In the genomic region with DNA sequence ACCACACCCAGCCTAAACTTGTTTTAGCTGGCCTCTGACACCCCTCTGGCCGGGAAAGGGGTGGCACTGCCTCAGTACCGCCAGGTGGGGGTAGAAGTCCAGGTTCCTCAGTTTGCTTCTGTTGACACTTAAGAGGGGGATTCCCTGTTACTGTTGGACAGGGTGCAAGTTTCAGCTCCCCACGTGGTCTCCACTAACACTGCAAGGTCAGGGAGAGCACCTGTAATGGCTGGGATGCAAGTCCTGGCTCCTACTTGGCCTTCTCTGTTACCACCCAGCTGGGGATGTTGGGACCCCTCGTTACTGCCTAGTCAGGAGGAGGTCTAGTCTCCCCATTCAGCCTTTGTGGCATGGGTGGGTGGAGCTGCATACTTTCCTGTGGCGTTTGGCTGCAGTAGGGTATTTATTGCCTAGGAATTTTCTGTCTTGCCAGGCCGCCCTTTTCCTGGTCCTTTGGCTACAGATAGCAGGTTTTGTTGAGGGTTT, we compare ENCODE assay signal across 11 cellular contexts. TPM values are rescaled to one million over a fixed set of nuclear protein-coding genes. Genes with fewer than 3 reads are reported as not detected.
DNase-seq lines count a peak whose midpoint lies in the region; ATAC-seq and TF ChIP-seq lines count a peak whose summit lies in the region.
"Had no signal": no experiment of that assay in that cellular context is flagged by ENCODE, and none has a peak within 500 bp of the region (broad histone marks: within the 10 kb centered on the region; RNA-seq: fewer than 3 reads in every experiment).

No MANE protein-coding gene starts in this region.

- H3K9me3 ChIP-seq in upper lobe of left lung = no peaks in the 10 kb centered on the region

- no peaks in the 10 kb centered on the region for H3K9me3 Mint-ChIP-seq in dendritic cell treated with granulocyte-macrophage colony-stimulating factor and Interleukin-4, amounts not matched to agents 40 ng/mL and 50 ng/mL, for 4 days
- no peaks in the 10 kb centered on the region for H3K9me3 Mint-ChIP-seq in memory B cell
- H3K9me3 Mint-ChIP-seq: activated naive CD8-positive, alpha-beta T cell treated with anti-CD3 and anti-CD28 coated beads, Interleukin-2, amount 50 U/mL, for 24 hours had no signal

- intact Hi-C loops in dendritic cell treated with granulocyte-macrophage colony-stimulating factor and Interleukin-4, amounts not matched to agents 40 ng/mL and 50 ng/mL, for 4 days (cut with micrococcal nuclease) = no loop called here

- peak; percentile 31 for DNase-seq in NCI-H69 (lab: John Stamatoyannopoulos, UW)
- no peak for DNase-seq in memory B cell (ENCODE audit: low spot score in 2 of 2)
- no peak for DNase-seq in upper lobe of left lung
- no peak for DNase-seq in activated gamma-delta T cell treated with Interleukin-2 at 50 U/mL for 16 hours
- DNase-seq in NCI-H2227 treated with DMSO at 0.1 percent for 48 hours (lab: John Stamatoyannopoulos, UW) = no peak
- DNase-seq: activated CD4-positive, alpha-beta T cell treated with anti-CD3 and anti-CD28 coated beads, Interleukin-2, amount 50 U/mL, for 48 hours; activated naive CD8-positive, alpha-beta T cell treated with anti-CD3 and anti-CD28 coated beads, Interleukin-2, amount 50 U/mL, for 24 hours; stimulated activated CD8-positive, alpha-beta memory T cell treated with anti-CD3 and anti-CD28 coated beads, Interleukin-4, amount 100 ng/mL, for 48 hours had no signal

- TF ChIP-seq EP300 in upper lobe of left lung (IDR thresholded peaks at IDR 0.05) = no peak

- no peaks in the 10 kb centered on the region for H3K27me3 ChIP-seq in upper lobe of left lung

- no peak for TF ChIP-seq POLR2A in upper lobe of left lung (IDR thresholded peaks at IDR 0.05)

- peak overlapping the region; percentile 79 for H3K27ac Mint-ChIP-seq in dendritic cell treated with granulocyte-macrophage colony-stimulating factor and Interleukin-4, amounts not matched to agents 40 ng/mL and 50 ng/mL, for 4 days
- no peak overlapping the region for H3K27ac Mint-ChIP-seq in memory B cell
- H3K27ac Mint-ChIP-seq: activated naive CD8-positive, alpha-beta T cell treated with anti-CD3 and anti-CD28 coated beads, Interleukin-2, amount 50 U/mL, for 24 hours had no signal

- 43 to 56% methylated on average over 4 to 6 of the region's 6 CpGs for WGBS in upper lobe of left lung, 2 donors

- peaks cover 5% of the 10 kb centered on the region for H3K27me3 Mint-ChIP-seq in dendritic cell treated with granulocyte-macrophage colony-stimulating factor and Interleukin-4, amounts not matched to agents 40 ng/mL and 50 ng/mL, for 4 days
- peaks cover 7% of the 10 kb centered on the region for H3K27me3 Mint-ChIP-seq in memory B cell

- no peaks in the 10 kb centered on the region for H3K36me3 Mint-ChIP-seq in dendritic cell treated with granulocyte-macrophage colony-stimulating factor and Interleukin-4, amounts not matched to agents 40 ng/mL and 50 ng/mL, for 4 days (ENCODE audit: low read depth)
- H3K36me3 Mint-ChIP-seq in memory B cell = no peaks in the 10 kb centered on the region

- peaks cover 27% of the 10 kb centered on the region for H3K4me1 Mint-ChIP-seq in dendritic cell treated with granulocyte-macrophage colony-stimulating factor and Interleukin-4, amounts not matched to agents 40 ng/mL and 50 ng/mL, for 4 days (ENCODE audit: low read depth)
- no peaks in the 10 kb centered on the region for H3K4me1 Mint-ChIP-seq in memory B cell
- H3K4me1 Mint-ChIP-seq: activated naive CD8-positive, alpha-beta T cell treated with anti-CD3 and anti-CD28 coated beads, Interleukin-2, amount 50 U/mL, for 24 hours had no signal

- peaks cover 14 to 27% (median 24%) of the 10 kb centered on the region in 4 donors for H3K4me1 ChIP-seq in upper lobe of left lung

- peak; percentile 73 for ATAC-seq in memory B cell (ENCODE audit: low read depth)
- no peak for ATAC-seq in upper lobe of left lung (ENCODE audit: low FRiP score in 2 of 2)
- no peak for ATAC-seq in GM18868 (IDR thresholded peaks at IDR 0.05; ENCODE audit: unreplicated experiment)
- ATAC-seq: activated naive CD8-positive, alpha-beta T cell treated with anti-CD3 and anti-CD28 coated beads, Interleukin-2, amount 50 U/mL, for 24 hours had no signal

- no peak overlapping the region for H3K4me3 Mint-ChIP-seq in dendritic cell treated with granulocyte-macrophage colony-stimulating factor and Interleukin-4, amounts not matched to agents 40 ng/mL and 50 ng/mL, for 4 days
- H3K4me3 Mint-ChIP-seq in memory B cell = no peak overlapping the region
- H3K4me3 Mint-ChIP-seq: activated naive CD8-positive, alpha-beta T cell treated with anti-CD3 and anti-CD28 coated beads, Interleukin-2, amount 50 U/mL, for 24 hours had no signal

- peak overlapping the region; percentile 17 to 75 (median 68) for H3K27ac ChIP-seq in upper lobe of left lung

- no peaks in the 10 kb centered on the region for H3K36me3 ChIP-seq in upper lobe of left lung

- TF ChIP-seq CTCF in upper lobe of left lung (IDR thresholded peaks at IDR 0.05) = peak in 1 of 6 experiments; percentile 13

- H3K4me3 ChIP-seq in upper lobe of left lung = no peak overlapping the region

RNA-seq across cellular contexts. Expression of gene MFAP4, which starts 10.6 kb away (rescaled TPM):
- total RNA-seq in upper lobe of left lung = 100 to 1,000 TPM in 4 of 6 donors, 10 to 100 TPM in 2; 24.1 to 280 (median 175) TPM
- total RNA-seq: NCI-H460 had no signal

RNA-seq across cellular contexts. Expression of gene RNF112, which starts 13.4 kb away (rescaled TPM):
- 1 to 10 TPM in 4 of 6 donors, under 1 TPM in 2; 0.69 to 6.3 (median 2.1) TPM for total RNA-seq in upper lobe of left lung

RNA-seq across cellular contexts. Expression of gene MAPK7, which starts 19.3 kb away (rescaled TPM):
- 10 to 100 TPM; 20.1 to 77.2 (median 37.6) TPM for total RNA-seq in upper lobe of left lung

RNA-seq across cellular contexts. Expression of gene B9D1, which starts 35.1 kb away (rescaled TPM):
- total RNA-seq in upper lobe of left lung = 10 to 100 TPM; 11.7 to 52.4 (median 17.5) TPM
